Comparison of ENCODE assay signal across 22 cellular contexts in the genomic region with DNA sequence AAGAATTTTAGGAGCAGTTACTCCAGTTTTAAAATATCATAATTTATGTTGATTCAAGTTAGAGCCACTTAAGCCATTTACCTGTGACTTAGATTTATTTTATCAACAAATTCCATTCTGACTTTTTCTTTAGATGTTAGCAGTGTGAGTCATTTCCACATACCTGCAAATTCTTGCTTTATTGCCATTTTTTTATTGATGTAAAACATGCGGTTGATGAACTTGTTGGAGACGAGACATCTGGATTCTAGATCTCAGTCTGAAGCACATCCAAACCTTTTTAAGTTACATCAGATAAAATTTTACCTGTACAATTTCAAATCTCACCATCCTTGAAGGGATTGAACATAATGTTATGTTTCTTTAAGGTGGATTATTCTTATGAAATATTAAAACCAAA.
"Had no signal": no experiment of that assay in that cellular context is flagged by ENCODE, and none has a peak within 500 bp of the region (broad histone marks: within the 10 kb centered on the region; RNA-seq: fewer than 3 reads in every experiment).

No MANE protein-coding gene starts in this region.

- H3K36me3 ChIP-seq: esophagus squamous epithelium, lower lobe of right lung, prostate gland, sigmoid colon, stomach, thyroid gland had no signal

- DNase-seq: dorsolateral prefrontal cortex; effector CD4-positive, alpha-beta T cell; esophagus squamous epithelium; hypothalamus; immature natural killer cell; islet precursor cell; left ventricle myocardium superior; lower lobe of right lung; mesenchymal stem cell; midbrain; naive thymus-derived CD8-positive, alpha-beta T cell; nephron progenitor cell; nucleus accumbens; right cardiac atrium; sigmoid colon; stimulated activated CD4-positive, alpha-beta T cell treated with anti-CD3 and anti-CD28 coated beads, Interleukin-2, amount 100 ng/mL, for 24 hours; stimulated activated CD4-positive, alpha-beta T cell treated with anti-CD3 and anti-CD28 coated beads, Interleukin-4, amount 100 ng/mL, for 24 hours; stimulated activated naive CD4-positive, alpha-beta T cell treated with Interleukin-2 at 50 U/mL for 16 hours; stomach; thyroid gland had no signal

- H3K9me3 ChIP-seq: esophagus squamous epithelium, lower lobe of right lung, prostate gland, thyroid gland had no signal

- H3K27me3 ChIP-seq: esophagus squamous epithelium, sigmoid colon, stomach, thyroid gland had no signal

- H3K4me1 ChIP-seq: esophagus squamous epithelium, lower lobe of right lung, prostate gland, sigmoid colon, stomach, thyroid gland had no signal

- H3K4me3 ChIP-seq: dorsolateral prefrontal cortex, esophagus squamous epithelium, lower lobe of right lung, prostate gland, sigmoid colon, stomach, thyroid gland had no signal

- ATAC-seq: left ventricle myocardium superior; lower lobe of right lung; naive thymus-derived CD8-positive, alpha-beta T cell; right cardiac atrium; stimulated activated effector memory CD8-positive, alpha-beta T cell treated with anti-CD3 and anti-CD28 coated beads, Interleukin-12 subunit alpha, Interleukin-12 subunit beta, amount 100 ng/mL, for 72 hours had no signal

- H3K27ac ChIP-seq: dorsolateral prefrontal cortex, esophagus squamous epithelium, lower lobe of right lung, prostate gland, sigmoid colon, stomach, thyroid gland had no signal
